16 cellular contexts compared by ENCODE assay signal in genomic region chr20:1184260-1184637, GRCh38. TPM values are rescaled to one million over a fixed set of nuclear protein-coding genes. Genes with fewer than 3 reads are reported as not detected.
DNase-seq lines count a peak whose midpoint lies in the region; FAIRE-seq and TF ChIP-seq lines count a peak whose summit lies in the region.
"Had no signal": no experiment of that assay in that cellular context is flagged by ENCODE, and none has a peak within 500 bp of the region (broad histone marks: within the 10 kb centered on the region; RNA-seq: fewer than 3 reads in every experiment).

No MANE protein-coding gene starts in this region.

- H2AK5ac ChIP-seq in H1 (ENCODE audit: low read depth, low read length) = no peak overlapping the region

- no peaks in the 10 kb centered on the region for H3K9me2 ChIP-seq in GM23248 (ENCODE audit: insufficient read depth)

- H2AFZ ChIP-seq in H1 (ENCODE audit: low read length) (no peak overlapping the region), GM23248 (no peak overlapping the region)

- CTCF ChIA-PET in Caco-2 (lab: Charles Lee) (interaction anchor here (0.6 to 1.6 kb wide), 4 partner anchors 29 to 1419 kb away, joined by 3 to 5 read pairs (median 4); no protein-coding TSS in a partner anchor), H1 (lab: Charles Lee; ENCODE audit: partially characterized antibody) (interaction anchor here (0.8 to 4.6 kb wide), 7 partner anchors 9 to 251 kb away, joined by 3 to 27 read pairs (median 5); no protein-coding TSS in a partner anchor)

- no peak overlapping the region for H3K4ac ChIP-seq in H1 (replicated peaks; ENCODE audit: insufficient read length, low read depth, low read length)

- no peaks in the 10 kb centered on the region for H3K4me1 Mint-ChIP-seq in Caco-2 (ENCODE audit: low read depth, unreplicated experiment)
- peaks cover 12% of the 10 kb centered on the region for H3K4me1 Mint-ChIP-seq in nephron progenitor cell

- H3K9me3 ChIP-seq in Caco-2 = no peaks in the 10 kb centered on the region
- no peaks in the 10 kb centered on the region for H3K9me3 ChIP-seq in HUES6 (ENCODE audit: control insufficient read depth, insufficient read depth, low read depth, low read length)
- H3K9me3 ChIP-seq in H1 (ENCODE audit: insufficient read depth in 2 of 2, low read depth in 1 of 2, low read length in 1 of 2) = no peaks in the 10 kb centered on the region
- no peaks in the 10 kb centered on the region for H3K9me3 ChIP-seq in GM23248 (ENCODE audit: low read depth)

- no peak overlapping the region for H4K91ac ChIP-seq in H1 (replicated peaks; ENCODE audit: insufficient read length, low read length)

- TF ChIP-seq EP300 in H1 (IDR thresholded peaks at IDR 0.05; ENCODE audit: borderline replicate concordance in 1 of 2, low read depth in 2 of 2, low read length in 2 of 2) = no peak

- TF ChIP-seq POLR2A in H1 (IDR thresholded peaks at IDR 0.05; ENCODE audit: control extremely low read depth in 1 of 2, low read depth in 2 of 2, low read length in 2 of 2) = no peak

- H2BK15ac ChIP-seq in H1 (ENCODE audit: low read length) = no peak overlapping the region

- no peak overlapping the region for H2BK120ac ChIP-seq in H1 (replicated peaks; ENCODE audit: low read depth, low read length)

- in situ Hi-C loops in GM23248 (cut with MboI) = no loop called here

- H3K4me3 Mint-ChIP-seq in Caco-2 (ENCODE audit: unreplicated experiment) (peak overlapping the region; percentile 75), nephron progenitor cell (peak overlapping the region; percentile 86)

- H3K9ac ChIP-seq in HUES6 (ENCODE audit: low read length) (peak overlapping the region; percentile 43), H1 (replicated peaks in 1 of 4; ENCODE audit: extremely low read depth in 1 of 4, low read depth in 3 of 4, low read length in 3 of 4) (no peak overlapping the region), GM23248 (no peak overlapping the region)

- H3K4me2 ChIP-seq in H1 (ENCODE audit: insufficient read depth in 1 of 2, low read depth in 2 of 2, low read length in 2 of 2) (peak overlapping the region; percentile 62 to 97), GM23248 (ENCODE audit: unreplicated experiment) (no peak overlapping the region)

- peaks cover 11% of the 10 kb centered on the region; the same call in 1 of the 2 replicates for H3K23me2 ChIP-seq in H1 (ENCODE audit: low read depth, low read length)

- peaks cover 0 to 5% of the 10 kb centered on the region in 2 experiments for H4K20me1 ChIP-seq in H1 (replicated peaks in 1 of 2; ENCODE audit: control insufficient read depth in 1 of 2, insufficient read depth in 2 of 2, low read length in 2 of 2)
- no peaks in the 10 kb centered on the region for H4K20me1 ChIP-seq in GM23248 (ENCODE audit: insufficient read depth)

- H3K79me2 ChIP-seq in H1 (ENCODE audit: control insufficient read depth in 1 of 2, insufficient read depth in 2 of 2, low read length in 2 of 2) (no peaks in the 10 kb centered on the region), GM23248 (ENCODE audit: insufficient read depth) (no peaks in the 10 kb centered on the region)

- intact Hi-C loops in Caco-2 (cut with micrococcal nuclease; ENCODE audit: unreplicated experiment) = loop anchor here (10.0 kb wide), 1 partner anchor 369 kb away; no protein-coding TSS in a partner anchor

- no peak overlapping the region for H3K18ac ChIP-seq in H1 (ENCODE audit: extremely low read depth, low read length)

- TF ChIP-seq CTCF in Caco-2 (IDR thresholded peaks at IDR 0.05; ENCODE audit: insufficient read depth in 1 of 2, low read depth in 1 of 2, low read length in 1 of 2, severe bottlenecking in 1 of 2, unreplicated experiment in 1 of 2) (no peak), H1 (IDR thresholded peaks at IDR 0.05; ENCODE audit: control extremely low read depth in 1 of 3, insufficient read depth in 1 of 3, low read depth in 1 of 3, low read length in 3 of 3) (no peak), nephron progenitor cell (IDR thresholded peaks at IDR 0.05) (no peak), GM20000 (IDR thresholded peaks at IDR 0.05; ENCODE audit: extremely low read depth, missing control alignments) (no peak)

- POLR2A ChIA-PET in Caco-2 (lab: Charles Lee) = no interaction called here
- POLR2A ChIA-PET in H1 (lab: Charles Lee; ENCODE audit: partially characterized antibody) = interaction anchor here (1.5 kb wide), 2 partner anchors 9 to 11 kb away, joined by 3 to 7 read pairs; no protein-coding TSS in a partner anchor

- no peak overlapping the region for H3K27ac Mint-ChIP-seq in Caco-2 (ENCODE audit: unreplicated experiment)
- H3K27ac Mint-ChIP-seq in nephron progenitor cell = no peak overlapping the region

- no peak overlapping the region for H4K5ac ChIP-seq in H1 (ENCODE audit: insufficient read length, low read depth, low read length)

- no peak for FAIRE-seq in H1 (lab: Jason Lieb, UNC)
- FAIRE-seq: GM18507 had no signal

- H3K9me3 Mint-ChIP-seq in Caco-2 (ENCODE audit: unreplicated experiment) = no peaks in the 10 kb centered on the region
- H3K9me3 Mint-ChIP-seq in nephron progenitor cell = no peaks in the 10 kb centered on the region

- WGBS in H1 (ENCODE audit: extremely low coverage in 1 of 2, insufficient coverage in 1 of 2, insufficient read length in 1 of 2, insufficient replicate concordance in 2 of 2, low coverage in 1 of 2, low lambda C conversion rate in 2 of 2, missing lambda C conversion rate in 1 of 2), 2 experiments = 70% methylated on average over 13 of the region's 13 CpGs; no CpG with 5 or more reads in 1 of the 2 experiments
- WGBS in GM23248 (ENCODE audit: low coverage in 1 of 2, low lambda C conversion rate in 2 of 2, missing lambda C conversion rate in 2 of 2), 2 experiments = 19% methylated on average over 13 of the region's 13 CpGs

- no peak overlapping the region for H2BK12ac ChIP-seq in H1 (ENCODE audit: low read depth, low read length)

- no peaks in the 10 kb centered on the region for H3K27me3 ChIP-seq in Caco-2 (replicated peaks; ENCODE audit: control insufficient read depth, insufficient read depth, low read length)
- H3K27me3 ChIP-seq in HUES6 (ENCODE audit: control insufficient read depth, insufficient read depth, low read length) = peaks cover 23% of the 10 kb centered on the region
- peaks cover 8 to 38% (median 26%) of the 10 kb centered on the region in 4 experiments for H3K27me3 ChIP-seq in H1 (replicated peaks in 1 of 4; ENCODE audit: control insufficient read depth in 3 of 4, extremely low read depth in 1 of 4, insufficient read depth in 3 of 4, low read length in 3 of 4)
- H3K27me3 ChIP-seq in GM23248 (replicated peaks; ENCODE audit: insufficient read depth) = peaks cover 37% of the 10 kb centered on the region

- no peaks in the 10 kb centered on the region for H3F3A ChIP-seq in GM23248 (ENCODE audit: insufficient read depth)

- no peaks in the 10 kb centered on the region for H3K27me3 Mint-ChIP-seq in Caco-2 (ENCODE audit: insufficient read depth, unreplicated experiment)
- peaks cover 32% of the 10 kb centered on the region for H3K27me3 Mint-ChIP-seq in nephron progenitor cell (ENCODE audit: low read depth, poor library complexity)

- 0 out of 2 replicates have a peak, but pooled peaks cover 2% of the 10 kb centered on the region for H3K79me1 ChIP-seq in H1 (ENCODE audit: low read depth, low read length)

- H2BK20ac ChIP-seq in H1 (ENCODE audit: low read length) = no peak overlapping the region

- peaks cover 10% of the 10 kb centered on the region for H3K36me3 Mint-ChIP-seq in Caco-2 (ENCODE audit: insufficient read depth, unreplicated experiment)
- H3K36me3 Mint-ChIP-seq in nephron progenitor cell (ENCODE audit: low read depth) = no peaks in the 10 kb centered on the region

- H3K4me1 ChIP-seq in Caco-2 = peaks cover 29% of the 10 kb centered on the region
- peaks cover 27% of the 10 kb centered on the region; the same call in 1 of the 2 replicates for H3K4me1 ChIP-seq in HUES6 (ENCODE audit: control insufficient read depth, insufficient read depth, low read length)
- peaks cover 0 to 14% (median 8%) of the 10 kb centered on the region in 4 experiments; a peak in 5 of 7 replicates for H3K4me1 ChIP-seq in H1 (replicated peaks in 1 of 4; ENCODE audit: control insufficient read depth in 3 of 4, insufficient read depth in 4 of 4, low read length in 3 of 4)
- H3K4me1 ChIP-seq in GM23248 (ENCODE audit: insufficient read depth) = no peaks in the 10 kb centered on the region

- H3K4me3 ChIP-seq in Caco-2 (ENCODE audit: low read depth, low read length) (peak overlapping the region; percentile 72), HUES6 (ENCODE audit: low read depth, low read length) (peak overlapping the region; percentile 69), H1 (ENCODE audit: extremely low read depth in 1 of 4, insufficient read depth in 2 of 4, low read depth in 3 of 4, low read length in 4 of 4) (peak overlapping the region; percentile 41 to 72 (median 44); a peak in 5 of 8 replicates), GM23248 (no peak overlapping the region)

- H3K36me3 ChIP-seq in Caco-2 (ENCODE audit: control insufficient read depth, insufficient read depth, low read length) (no peaks in the 10 kb centered on the region), HUES6 (ENCODE audit: control insufficient read depth, insufficient read depth, low read length) (no peaks in the 10 kb centered on the region), H1 (ENCODE audit: control insufficient read depth in 2 of 4, insufficient read depth in 4 of 4, low read length in 3 of 4) (no peaks in the 10 kb centered on the region; a peak in 1 of 8 replicates), GM23248 (ENCODE audit: low read depth) (no peaks in the 10 kb centered on the region)

- H3K23ac ChIP-seq in H1 (ENCODE audit: insufficient read length) = no peak overlapping the region

- TF ChIP-seq RAD21 in H1 (IDR thresholded peaks at IDR 0.05 in 1 of 2, conservative IDR thresholded peaks at IDR 0.05 in 1 of 2; ENCODE audit: low read depth in 2 of 2, low read length in 2 of 2) = no peak

- no TSS peak for BruUV-seq in Caco-2 (replicated peaks; lab: Mats Ljungman, UMichigan)

- H2BK5ac ChIP-seq in H1 (ENCODE audit: low read depth, low read length) = no peak overlapping the region

- no peak overlapping the region for H3K27ac ChIP-seq in HUES6 (ENCODE audit: low read depth, low read length)
- H3K27ac ChIP-seq in H1 (ENCODE audit: low read depth, low read length) = no peak overlapping the region
- no peak overlapping the region for H3K27ac ChIP-seq in GM23248
- H3K27ac ChIP-seq: RWPE1 had no signal

- H3K56ac ChIP-seq in H1 (replicated peaks; ENCODE audit: insufficient read length, low read depth, low read length) = no peak overlapping the region

- no peak overlapping the region for H3K14ac ChIP-seq in H1 (ENCODE audit: insufficient read length)

- DNase-seq in Caco-2 = no peak
- DNase-seq in H1 (ENCODE audit: low read depth in 1 of 2, low spot score in 2 of 2) = no peak
- DNase-seq in nephron progenitor cell = no peak
- no peak for DNase-seq in NCI-H1417 (lab: John Stamatoyannopoulos, UW)
- no peak for DNase-seq in ureter (ENCODE audit: low spot score)
- DNase-seq in GM23248 = no peak
- DNase-seq in GM20000 (ENCODE audit: low spot score) = no peak
- DNase-seq: activated CD4-positive, alpha-beta T cell treated with anti-CD3 and anti-CD28 coated beads for 1 hour; DMS79; NCI-H226; stimulated activated naive CD4-positive, alpha-beta T cell treated with Interleukin-2 at 50 U/mL for 16 hours had no signal

- H4K8ac ChIP-seq in H1 (ENCODE audit: extremely low read depth, insufficient read depth, low read length) = no peak overlapping the region; the same call in 1 of the 2 replicates

RNA-seq across cellular contexts. Expression of gene TMEM74B, which starts 0.5 kb away (rescaled TPM):
- total RNA-seq in Caco-2 (2022) (6.9 and 7.8 TPM in 2 replicates), ureter (3.6 TPM)
- 2.8 and 4.0 TPM in 2 replicates for total RNA-seq in H1 (2021; fragmentation: NEBNext Ultra II Directional; extraction: Animal tissue kit (Norgen Biotek cat#: 25700))
- polyA plus RNA-seq in H1 (2011; rRNA removed) (6.4 and 7.8 TPM in 2 replicates), GM23248 (2016; fragmentation: Nextera tagmentation; extraction: Ambion mirVana) (0.18 and 0.23 TPM in 2 replicates)
- 6.9 TPM for polyA plus RNA-seq in H1 (2011; cell fraction: cytosol; rRNA removed)
- 35.6 TPM for polyA plus RNA-seq in H1 (2011; cell fraction: nucleus; rRNA removed)
- 6.5 to 8.5 TPM (median 7.9 TPM) in 4 replicates for polyA plus RNA-seq in H1 (2012, experiment 1 of 2)
- 2.8 TPM for polyA plus RNA-seq in H1 (2012, experiment 2 of 2)
- polyA plus RNA-seq in H1 (2013, experiment 1 of 2) = 4.5 TPM
- 3.7 TPM for polyA plus RNA-seq in H1 (2013, experiment 2 of 2)
- polyA minus RNA-seq in H1 (2011; rRNA and poly(A)+ RNA removed) = 1.4 and 1.5 TPM in 2 replicates
- 2.2 TPM for polyA minus RNA-seq in H1 (2011; cell fraction: cytosol; rRNA and poly(A)+ RNA removed)
- polyA minus RNA-seq in H1 (2011; cell fraction: nucleus; rRNA and poly(A)+ RNA removed) = 4.7 TPM
- 0.43 TPM in 1 of 2 replicates, not detected in the other for total RNA-seq in GM23248 (2014; rRNA removed; shearing (Covaris generic))
- total RNA-seq: LHCN-M2 had no signal

RNA-seq across cellular contexts. Expression of gene C20orf202, which starts 19.0 kb away (rescaled TPM):
- not detected in 2 replicates for total RNA-seq in Caco-2 (2022)
- not detected in 2 replicates for total RNA-seq in H1 (2021; fragmentation: NEBNext Ultra II Directional; extraction: Animal tissue kit (Norgen Biotek cat#: 25700))
- polyA plus RNA-seq in H1 (2011; rRNA removed) = 0.11 and 0.12 TPM in 2 replicates
- 0.08 TPM for polyA plus RNA-seq in H1 (2011; cell fraction: cytosol; rRNA removed)
- polyA plus RNA-seq in H1 (2011; cell fraction: nucleus; rRNA removed) = 0.09 TPM
- polyA plus RNA-seq in H1 (2012, experiment 1 of 2) = 0.17 TPM in 1 of 4 replicates, not detected in the others
- not detected for polyA plus RNA-seq in H1 (2012, experiment 2 of 2)
- 0.08 TPM for polyA plus RNA-seq in H1 (2013, experiment 1 of 2)
- 0.04 TPM for polyA plus RNA-seq in H1 (2013, experiment 2 of 2)
- 0.17 TPM in 1 of 2 replicates, not detected in the other for polyA minus RNA-seq in H1 (2011; rRNA and poly(A)+ RNA removed)
- polyA minus RNA-seq in H1 (2011; cell fraction: cytosol; rRNA and poly(A)+ RNA removed) = not detected
- not detected for polyA minus RNA-seq in H1 (2011; cell fraction: nucleus; rRNA and poly(A)+ RNA removed)
- total RNA-seq in ureter = 1.2 TPM
- total RNA-seq in GM23248 (2014; rRNA removed; shearing (Covaris generic)) = not detected in 2 replicates
- not detected in 2 replicates for polyA plus RNA-seq in GM23248 (2016; fragmentation: Nextera tagmentation; extraction: Ambion mirVana)
- total RNA-seq: LHCN-M2, lung microvascular endothelial cell had no signal

RNA-seq across cellular contexts. Expression of gene RAD21L1, which starts 41.6 kb away (rescaled TPM):
- total RNA-seq in Caco-2 (2022) = not detected in 2 replicates
- 0.26 and 0.48 TPM in 2 replicates for total RNA-seq in H1 (2021; fragmentation: NEBNext Ultra II Directional; extraction: Animal tissue kit (Norgen Biotek cat#: 25700))
- polyA plus RNA-seq in H1 (2011; rRNA removed) = 0.06 TPM in 1 of 2 replicates, not detected in the other
- polyA plus RNA-seq in H1 (2011; cell fraction: cytosol; rRNA removed) = 0.13 TPM
- 0.06 TPM for polyA plus RNA-seq in H1 (2011; cell fraction: nucleus; rRNA removed)
- 0.16 TPM in 1 of 4 replicates, not detected in the others for polyA plus RNA-seq in H1 (2012, experiment 1 of 2)
- not detected for polyA plus RNA-seq in H1 (2012, experiment 2 of 2)
- 0.16 TPM for polyA plus RNA-seq in H1 (2013, experiment 1 of 2)
- polyA plus RNA-seq in H1 (2013, experiment 2 of 2) = 0.07 TPM
- polyA minus RNA-seq in H1 (2011; rRNA and poly(A)+ RNA removed) = 0.56 TPM in 1 of 2 replicates, not detected in the other
- polyA minus RNA-seq in H1 (2011; cell fraction: cytosol; rRNA and poly(A)+ RNA removed) = not detected
- not detected for polyA minus RNA-seq in H1 (2011; cell fraction: nucleus; rRNA and poly(A)+ RNA removed)
- total RNA-seq in ureter = not detected
- not detected in 2 replicates for total RNA-seq in GM23248 (2014; rRNA removed; shearing (Covaris generic))
- 0.16 TPM in 2 replicates for polyA plus RNA-seq in GM23248 (2016; fragmentation: Nextera tagmentation; extraction: Ambion mirVana)
- total RNA-seq: lung microvascular endothelial cell had no signal
